ENCODE assay signal across 1 cellular context in genomic region chr6:32108727-32109113, GRCh38.
TF ChIP-seq lines count a peak whose summit lies in the region.

No MANE protein-coding gene starts in this region.

TF ChIP-seq in endothelial cell of umbilical vein, 7 proteins besides CTCF, POLR2A, EP300 and RAD21 (continued from another document):
- TF ChIP-seq MYC (IDR thresholded peaks at IDR 0.05; ENCODE audit: low read depth, low read length): no peak
